ENCODE assay signal across 18 cellular contexts in the genomic region with DNA sequence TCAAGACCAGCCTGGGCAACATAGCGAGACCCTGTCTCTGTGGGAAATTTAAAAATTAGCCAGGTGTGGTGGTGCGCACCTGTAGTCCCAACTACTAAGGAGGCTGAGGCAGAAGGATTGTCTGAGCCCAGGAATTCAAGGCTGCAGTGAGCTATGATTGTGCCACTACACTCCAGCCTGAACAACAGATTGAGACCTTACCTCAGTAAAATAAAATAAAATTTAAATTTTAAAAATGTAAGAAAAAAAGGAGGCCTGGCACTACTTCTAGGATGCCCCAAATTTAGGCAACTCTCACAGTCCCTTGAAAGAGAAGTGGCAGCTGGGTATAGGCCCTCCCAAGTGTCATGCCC. TPM values are rescaled to one million over a fixed set of nuclear protein-coding genes. Genes with fewer than 3 reads are reported as not detected.
DNase-seq lines count a peak whose midpoint lies in the region; ATAC-seq, FAIRE-seq and TF ChIP-seq lines count a peak whose summit lies in the region.
"Had no signal": no experiment of that assay in that cellular context is flagged by ENCODE, and none has a peak within 500 bp of the region (broad histone marks: within the 10 kb centered on the region; RNA-seq: fewer than 3 reads in every experiment).

No MANE protein-coding gene starts in this region.

- 0 out of 2 replicates have a peak overlapping the region, but pooled peaks have one; percentile 46 for H2BK15ac ChIP-seq in H1 (ENCODE audit: low read length)

- H3K23ac ChIP-seq in H1 (ENCODE audit: insufficient read length) = no peak overlapping the region

- H3K4me2 ChIP-seq in H1 (ENCODE audit: insufficient read depth in 1 of 2, low read depth in 2 of 2, low read length in 2 of 2) = peak overlapping the region; percentile 28 to 95; a peak in 3 of 4 replicates

- no peak for FAIRE-seq in H1 (lab: Jason Lieb, UNC)
- FAIRE-seq: RCC 7860 had no signal

- POLR2A ChIA-PET in AG04450 (lab: Yijun Ruan, JAX) (no interaction called here), H1 (lab: Charles Lee; ENCODE audit: partially characterized antibody) (interaction anchor here (0.5 to 11.2 kb wide), 17 partner anchors 10 to 324 kb away, joined by 3 to 168 read pairs (median 25); a partner anchor contains a TSS)

- no peaks in the 10 kb centered on the region for H3K79me1 ChIP-seq in H1 (ENCODE audit: low read depth, low read length)

- H3K27me3 ChIP-seq in AG04450 (ENCODE audit: control insufficient read depth, insufficient read depth, low read length) = no peaks in the 10 kb centered on the region
- no peaks in the 10 kb centered on the region for H3K27me3 ChIP-seq in HUES6 (ENCODE audit: control insufficient read depth, insufficient read depth, low read length)
- no peaks in the 10 kb centered on the region for H3K27me3 ChIP-seq in H1 (replicated peaks in 1 of 4; ENCODE audit: control insufficient read depth in 3 of 4, extremely low read depth in 1 of 4, insufficient read depth in 3 of 4, low read length in 3 of 4)
- H3K27me3 ChIP-seq: brain microvascular endothelial cell had no signal

- no peak overlapping the region for H3K56ac ChIP-seq in H1 (replicated peaks; ENCODE audit: insufficient read length, low read depth, low read length)

- WGBS in H1 (ENCODE audit: extremely low coverage in 1 of 2, insufficient coverage in 1 of 2, insufficient read length in 1 of 2, insufficient replicate concordance in 2 of 2, low coverage in 1 of 2, low lambda C conversion rate in 2 of 2, missing lambda C conversion rate in 1 of 2), 2 experiments = 82% methylated on average over 2 of the region's 2 CpGs; no CpG with 5 or more reads in 1 of the 2 experiments

- no peak for DNase-seq in AG04450 (ENCODE audit: low read depth, low spot score)
- DNase-seq in H1 (ENCODE audit: low read depth in 1 of 2, low spot score in 2 of 2) = no peak
- no peak for DNase-seq in NCI-H2227 treated with DMSO at 0.1 percent for 48 hours (lab: John Stamatoyannopoulos, UW)
- no peak for DNase-seq in NCI-H774 (lab: John Stamatoyannopoulos, UW)
- DNase-seq: activated CD8-positive, alpha-beta memory T cell treated with anti-CD3 and anti-CD28 coated beads, Interleukin-2, amount 10 ng/mL, durations not matched to agents 7 days and 5 days; activated naive CD4-positive, alpha-beta T cell treated with Interleukin-2 at 50 U/mL for 16 hours; brain microvascular endothelial cell; NCI-H1105 treated with DMSO at 0.1 percent for 48 hours; NCI-H748 treated with DMSO at 0.1 percent for 48 hours had no signal

- peak overlapping the region; percentile 96 for H4K91ac ChIP-seq in H1 (replicated peaks; ENCODE audit: insufficient read length, low read length)

- no peak for TF ChIP-seq EP300 in H1 (IDR thresholded peaks at IDR 0.05; ENCODE audit: borderline replicate concordance in 1 of 2, low read depth in 2 of 2, low read length in 2 of 2)

- peaks cover 0 to 13% of the 10 kb centered on the region in 2 experiments; a peak in 1 of 4 replicates for H3K79me2 ChIP-seq in H1 (ENCODE audit: control insufficient read depth in 1 of 2, insufficient read depth in 2 of 2, low read length in 2 of 2)

- H2BK120ac ChIP-seq in H1 (replicated peaks; ENCODE audit: low read depth, low read length) = no peak overlapping the region

- peak overlapping the region; percentile 100; the same call in 1 of the 2 replicates for H3K18ac ChIP-seq in H1 (ENCODE audit: extremely low read depth, low read length)

- no peak overlapping the region for H3K4me3 ChIP-seq in AG04450 (ENCODE audit: low read depth, low read length)
- no peak overlapping the region for H3K4me3 ChIP-seq in HUES6 (ENCODE audit: low read depth, low read length)
- peak overlapping the region in 1 of 4 experiments; percentile 91; a peak in 1 of 8 replicates for H3K4me3 ChIP-seq in H1 (ENCODE audit: extremely low read depth in 1 of 4, insufficient read depth in 2 of 4, low read depth in 3 of 4, low read length in 4 of 4)

- H3K27ac ChIP-seq in AG04450 (ENCODE audit: low read depth, low read length) = peak overlapping the region; percentile 98
- 0 out of 2 replicates have a peak overlapping the region, but pooled peaks have one; percentile 92 for H3K27ac ChIP-seq in HUES6 (ENCODE audit: low read depth, low read length)
- peak overlapping the region; percentile 82; the same call in 1 of the 2 replicates for H3K27ac ChIP-seq in H1 (ENCODE audit: low read depth, low read length)
- H3K27ac ChIP-seq: brain microvascular endothelial cell, VCaP had no signal

- H4K20me1 ChIP-seq in H1 (replicated peaks in 1 of 2; ENCODE audit: control insufficient read depth in 1 of 2, insufficient read depth in 2 of 2, low read length in 2 of 2) = no peaks in the 10 kb centered on the region

- TF ChIP-seq CTCF in AG04450 (IDR thresholded peaks at IDR 0.05; ENCODE audit: low read depth, low read length) = no peak
- no peak for TF ChIP-seq CTCF in H1 (IDR thresholded peaks at IDR 0.05; ENCODE audit: control extremely low read depth in 1 of 3, insufficient read depth in 1 of 3, low read depth in 1 of 3, low read length in 3 of 3)

- no peak overlapping the region for H2AFZ ChIP-seq in H1 (ENCODE audit: low read length)

- peak overlapping the region; percentile 93; the same call in 1 of the 2 replicates for H2AK5ac ChIP-seq in H1 (ENCODE audit: low read depth, low read length)

- H3K23me2 ChIP-seq in H1 (ENCODE audit: low read depth, low read length) = peaks cover 9% of the 10 kb centered on the region

- TF ChIP-seq POLR2A in H1 (IDR thresholded peaks at IDR 0.05; ENCODE audit: control extremely low read depth in 1 of 2, low read depth in 2 of 2, low read length in 2 of 2) = no peak

- peak overlapping the region; percentile 97; the same call in 1 of the 2 replicates for H4K8ac ChIP-seq in H1 (ENCODE audit: extremely low read depth, insufficient read depth, low read length)

- no peak for ATAC-seq in GM21447 (IDR thresholded peaks at IDR 0.05; ENCODE audit: unreplicated experiment)
- ATAC-seq: activated CD8-positive, alpha-beta memory T cell treated with anti-CD3 and anti-CD28 coated beads, Interleukin-2, amount 10 ng/mL, durations not matched to agents 7 days and 5 days had no signal

- no peak for TF ChIP-seq RAD21 in H1 (IDR thresholded peaks at IDR 0.05 in 1 of 2, conservative IDR thresholded peaks at IDR 0.05 in 1 of 2; ENCODE audit: low read depth in 2 of 2, low read length in 2 of 2)

- peak overlapping the region; percentile 95 for H3K4ac ChIP-seq in H1 (replicated peaks; ENCODE audit: insufficient read length, low read depth, low read length)

- CTCF ChIA-PET in AG04450 (lab: Charles Lee) (interaction anchor here (0.9 to 5.7 kb wide), 12 partner anchors 8 to 240 kb away, joined by 3 to 294 read pairs (median 11); no protein-coding TSS in a partner anchor), H1 (lab: Charles Lee; ENCODE audit: partially characterized antibody) (interaction anchor here (0.7 to 18.5 kb wide), 26 partner anchors 10 to 1326 kb away, joined by 3 to 478 read pairs (median 10); a partner anchor contains a TSS)

- no peak overlapping the region for H3K14ac ChIP-seq in H1 (ENCODE audit: insufficient read length)

- H3K4me1 ChIP-seq in HUES6 (ENCODE audit: control insufficient read depth, insufficient read depth, low read length) = peaks cover 49% of the 10 kb centered on the region
- H3K4me1 ChIP-seq in H1 (replicated peaks in 1 of 4; ENCODE audit: control insufficient read depth in 3 of 4, insufficient read depth in 4 of 4, low read length in 3 of 4) = peaks cover 0 to 31% (median 20%) of the 10 kb centered on the region in 4 experiments; a peak in 6 of 7 replicates

- H4K5ac ChIP-seq in H1 (ENCODE audit: insufficient read length, low read depth, low read length) = peak overlapping the region; percentile 53

- H3K36me3 ChIP-seq in HUES6 (ENCODE audit: control insufficient read depth, insufficient read depth, low read length) (no peaks in the 10 kb centered on the region), H1 (ENCODE audit: control insufficient read depth in 2 of 4, insufficient read depth in 4 of 4, low read length in 3 of 4) (peaks cover 0 to 4% (median 0%) of the 10 kb centered on the region in 4 experiments; a peak in 1 of 8 replicates)
- H3K36me3 ChIP-seq: brain microvascular endothelial cell had no signal

- H2BK12ac ChIP-seq in H1 (ENCODE audit: low read depth, low read length) = peak overlapping the region; percentile 97

- peaks cover 3% of the 10 kb centered on the region; the same call in 1 of the 2 replicates for H3K9me3 ChIP-seq in AG04450 (ENCODE audit: control insufficient read depth, insufficient read depth, low read length)
- H3K9me3 ChIP-seq in HUES6 (ENCODE audit: control insufficient read depth, insufficient read depth, low read depth, low read length) = no peaks in the 10 kb centered on the region
- H3K9me3 ChIP-seq in H1 (ENCODE audit: insufficient read depth in 2 of 2, low read depth in 1 of 2, low read length in 1 of 2) = no peaks in the 10 kb centered on the region

- H3K9ac ChIP-seq in HUES6 (ENCODE audit: low read length) (no peak overlapping the region), H1 (replicated peaks in 1 of 4; ENCODE audit: extremely low read depth in 1 of 4, low read depth in 3 of 4, low read length in 3 of 4) (peak overlapping the region in 2 of 4 experiments; percentile 56 to 62; a peak in 4 of 7 replicates)

- H2BK5ac ChIP-seq in H1 (ENCODE audit: low read depth, low read length) = peak overlapping the region; percentile 99

- H2BK20ac ChIP-seq in H1 (ENCODE audit: low read length) = no peak overlapping the region; the same call in 1 of the 2 replicates

RNA-seq across cellular contexts. Expression of a gene that starts 0.9 kb away (rescaled TPM):
- polyA plus RNA-seq in AG04450 (2011; rRNA removed) = 10.8 TPM in 2 replicates
- polyA minus RNA-seq in AG04450 (2011; rRNA and poly(A)+ RNA removed) = 8.3 and 9.8 TPM in 2 replicates
- 7.0 and 10.2 TPM in 2 replicates for total RNA-seq in H1 (2021; fragmentation: NEBNext Ultra II Directional; extraction: Animal tissue kit (Norgen Biotek cat#: 25700))
- 18.8 and 31.9 TPM in 2 replicates for polyA plus RNA-seq in H1 (2011; rRNA removed)
- polyA plus RNA-seq in H1 (2011; cell fraction: cytosol; rRNA removed) = 30.8 TPM
- 31.1 TPM for polyA plus RNA-seq in H1 (2011; cell fraction: nucleus; rRNA removed)
- 10.8 to 13.7 TPM (median 12.5 TPM) in 4 replicates for polyA plus RNA-seq in H1 (2012, experiment 1 of 2)
- polyA plus RNA-seq in H1 (2012, experiment 2 of 2) = 11.1 TPM
- 9.0 TPM for polyA plus RNA-seq in H1 (2013, experiment 1 of 2)
- polyA plus RNA-seq in H1 (2013, experiment 2 of 2) = 10.3 TPM
- 16.4 and 33.1 TPM in 2 replicates for polyA minus RNA-seq in H1 (2011; rRNA and poly(A)+ RNA removed)
- 17.2 TPM for polyA minus RNA-seq in H1 (2011; cell fraction: cytosol; rRNA and poly(A)+ RNA removed)
- polyA minus RNA-seq in H1 (2011; cell fraction: nucleus; rRNA and poly(A)+ RNA removed) = 12.8 TPM
- total RNA-seq: mesenteric fat pad, temporal lobe had no signal
- polyA plus RNA-seq: IgD-negative memory B cell had no signal

RNA-seq across cellular contexts. Expression of a gene that starts 5.4 kb away (rescaled TPM):
- polyA plus RNA-seq in AG04450 (2011; rRNA removed) (8.3 and 9.7 TPM in 2 replicates), H1 (2011; rRNA removed) (25.3 and 31.0 TPM in 2 replicates)
- polyA minus RNA-seq in AG04450 (2011; rRNA and poly(A)+ RNA removed) = 16.6 and 16.9 TPM in 2 replicates
- total RNA-seq in H1 (2021; fragmentation: NEBNext Ultra II Directional; extraction: Animal tissue kit (Norgen Biotek cat#: 25700)) = 20.6 and 23.5 TPM in 2 replicates
- 24.6 TPM for polyA plus RNA-seq in H1 (2011; cell fraction: cytosol; rRNA removed)
- polyA plus RNA-seq in H1 (2011; cell fraction: nucleus; rRNA removed) = 86.7 TPM
- 19.9 to 24.3 TPM (median 22.0 TPM) in 4 replicates for polyA plus RNA-seq in H1 (2012, experiment 1 of 2)
- polyA plus RNA-seq in H1 (2012, experiment 2 of 2) = 14.8 TPM
- 17.8 TPM for polyA plus RNA-seq in H1 (2013, experiment 1 of 2)
- polyA plus RNA-seq in H1 (2013, experiment 2 of 2) = 16.1 TPM
- 25.1 and 28.1 TPM in 2 replicates for polyA minus RNA-seq in H1 (2011; rRNA and poly(A)+ RNA removed)
- 16.2 TPM for polyA minus RNA-seq in H1 (2011; cell fraction: cytosol; rRNA and poly(A)+ RNA removed)
- polyA minus RNA-seq in H1 (2011; cell fraction: nucleus; rRNA and poly(A)+ RNA removed) = 30.0 TPM

RNA-seq across cellular contexts. Expression of a gene that starts 19.6 kb away (rescaled TPM):
- polyA plus RNA-seq in AG04450 (2011; rRNA removed) = not detected in 2 replicates
- 0.17 TPM in 1 of 2 replicates, not detected in the other for polyA minus RNA-seq in AG04450 (2011; rRNA and poly(A)+ RNA removed)
- total RNA-seq in H1 (2021; fragmentation: NEBNext Ultra II Directional; extraction: Animal tissue kit (Norgen Biotek cat#: 25700)) = not detected in 2 replicates
- 0.15 and 0.30 TPM in 2 replicates for polyA plus RNA-seq in H1 (2011; rRNA removed)
- polyA plus RNA-seq in H1 (2011; cell fraction: cytosol; rRNA removed) = 0.12 TPM
- polyA plus RNA-seq in H1 (2011; cell fraction: nucleus; rRNA removed) = 0.26 TPM
- polyA plus RNA-seq in H1 (2012, experiment 1 of 2) = 0.51 to 0.74 TPM (median 0.59 TPM) in 4 replicates
- polyA plus RNA-seq in H1 (2012, experiment 2 of 2) = 0.08 TPM
- polyA plus RNA-seq in H1 (2013, experiment 1 of 2) = 0.06 TPM
- polyA plus RNA-seq in H1 (2013, experiment 2 of 2) = 0.06 TPM
- polyA minus RNA-seq in H1 (2011; rRNA and poly(A)+ RNA removed) = 0.07 and 0.28 TPM in 2 replicates
- polyA minus RNA-seq in H1 (2011; cell fraction: cytosol; rRNA and poly(A)+ RNA removed) = not detected
- polyA minus RNA-seq in H1 (2011; cell fraction: nucleus; rRNA and poly(A)+ RNA removed) = not detected
- total RNA-seq: activated CD8-positive, alpha-beta memory T cell treated with anti-CD3 and anti-CD28 coated beads, Interleukin-2, amount 10 ng/mL, durations not matched to agents 7 days and 5 days; H7; mesenteric fat pad; neural crest cell; temporal lobe had no signal
- polyA plus RNA-seq: IgD-negative memory B cell had no signal

RNA-seq across cellular contexts. Expression of a gene that starts 23.3 kb away (rescaled TPM):
- 19.3 and 20.0 TPM in 2 replicates for polyA plus RNA-seq in AG04450 (2011; rRNA removed)
- 25.2 and 31.3 TPM in 2 replicates for polyA minus RNA-seq in AG04450 (2011; rRNA and poly(A)+ RNA removed)
- 23.7 and 27.0 TPM in 2 replicates for total RNA-seq in H1 (2021; fragmentation: NEBNext Ultra II Directional; extraction: Animal tissue kit (Norgen Biotek cat#: 25700))
- polyA plus RNA-seq in H1 (2011; rRNA removed) = 25.6 and 37.1 TPM in 2 replicates
- polyA plus RNA-seq in H1 (2011; cell fraction: cytosol; rRNA removed) = 16.0 TPM
- polyA plus RNA-seq in H1 (2011; cell fraction: nucleus; rRNA removed) = 73.0 TPM
- polyA plus RNA-seq in H1 (2012, experiment 1 of 2) = 20.7 to 26.7 TPM (median 23.3 TPM) in 4 replicates
- polyA plus RNA-seq in H1 (2012, experiment 2 of 2) = 5.2 TPM
- polyA plus RNA-seq in H1 (2013, experiment 1 of 2) = 21.6 TPM
- polyA plus RNA-seq in H1 (2013, experiment 2 of 2) = 17.4 TPM
- polyA minus RNA-seq in H1 (2011; rRNA and poly(A)+ RNA removed) = 23.3 and 26.0 TPM in 2 replicates
- polyA minus RNA-seq in H1 (2011; cell fraction: cytosol; rRNA and poly(A)+ RNA removed) = 17.4 TPM
- polyA minus RNA-seq in H1 (2011; cell fraction: nucleus; rRNA and poly(A)+ RNA removed) = 33.8 TPM

RNA-seq across cellular contexts. Expression of a gene that starts 25.5 kb away (rescaled TPM):
- 1.2 TPM in 2 replicates for polyA plus RNA-seq in AG04450 (2011; rRNA removed)
- polyA minus RNA-seq in AG04450 (2011; rRNA and poly(A)+ RNA removed) = 0.39 and 1.2 TPM in 2 replicates
- total RNA-seq in H1 (2021; fragmentation: NEBNext Ultra II Directional; extraction: Animal tissue kit (Norgen Biotek cat#: 25700)) = 2.3 and 3.2 TPM in 2 replicates
- 6.0 and 7.0 TPM in 2 replicates for polyA plus RNA-seq in H1 (2011; rRNA removed)
- 5.3 TPM for polyA plus RNA-seq in H1 (2011; cell fraction: cytosol; rRNA removed)
- 13.6 TPM for polyA plus RNA-seq in H1 (2011; cell fraction: nucleus; rRNA removed)
- polyA plus RNA-seq in H1 (2012, experiment 1 of 2) = 3.4 to 4.9 TPM (median 4.3 TPM) in 4 replicates
- polyA plus RNA-seq in H1 (2012, experiment 2 of 2) = 4.3 TPM
- 3.3 TPM for polyA plus RNA-seq in H1 (2013, experiment 1 of 2)
- 3.0 TPM for polyA plus RNA-seq in H1 (2013, experiment 2 of 2)
- polyA minus RNA-seq in H1 (2011; rRNA and poly(A)+ RNA removed) = 2.5 and 4.9 TPM in 2 replicates
- 1.8 TPM for polyA minus RNA-seq in H1 (2011; cell fraction: cytosol; rRNA and poly(A)+ RNA removed)
- polyA minus RNA-seq in H1 (2011; cell fraction: nucleus; rRNA and poly(A)+ RNA removed) = 2.7 TPM
